8 cellular contexts compared by ENCODE assay signal in genomic region chr16:71894921-71895678, GRCh38. TPM values are rescaled to one million over a fixed set of nuclear protein-coding genes. Genes with fewer than 3 reads are reported as not detected.
DNase-seq lines count a peak whose midpoint lies in the region; ATAC-seq lines count a peak whose summit lies in the region.

Gene IST1, plus strand, starts transcription at chr16:71895531. Its CDS starts 20,110 bp downstream, at chr16:71915641.

- H4K8ac ChIP-seq in mesenchymal stem cell (ENCODE audit: low read length) = peak within 1 kb of the TSS; percentile 85

- peak within 1 kb of the TSS; percentile 96 for H3K4me2 ChIP-seq in mesenchymal stem cell (ENCODE audit: low read length, poor library complexity, severe bottlenecking)

- WGBS in mesenchymal stem cell = under 1% methylated on average over 63 of the region's 67 CpGs

- peak within 1 kb of the TSS; percentile 60 for H2AK5ac ChIP-seq in mesenchymal stem cell (ENCODE audit: low read length, severe bottlenecking)

- H3K23ac ChIP-seq in mesenchymal stem cell (ENCODE audit: low read length in 2 of 2) = peak within 1 kb of the TSS in 1 of 2 experiments; percentile 51

- H3K4ac ChIP-seq in mesenchymal stem cell (ENCODE audit: low read depth in 1 of 2, low read length in 2 of 2) = peak within 1 kb of the TSS; percentile 27 to 97

- peaks cover 2% of the 10 kb centered on the region for H3K79me1 ChIP-seq in mesenchymal stem cell (replicated peaks; ENCODE audit: low read length, poor library complexity, severe bottlenecking)

- no peaks in the 10 kb centered on the region for H3K27me3 ChIP-seq in mesenchymal stem cell (ENCODE audit: control insufficient read depth in 1 of 2, insufficient read depth in 1 of 2, low read length in 2 of 2)

- peak within 1 kb of the TSS; percentile 39 for H2AFZ ChIP-seq in mesenchymal stem cell (ENCODE audit: low read depth, low read length)

- H4K91ac ChIP-seq in mesenchymal stem cell (ENCODE audit: low read length) = peak within 1 kb of the TSS; percentile 89

- no peaks in the 10 kb centered on the region for H3K9me3 Mint-ChIP-seq in effector memory CD8-positive, alpha-beta T cell

- H3K4me3 Mint-ChIP-seq in effector memory CD8-positive, alpha-beta T cell = peak within 1 kb of the TSS; percentile 98

- no peaks in the 10 kb centered on the region for H3K27me3 Mint-ChIP-seq in effector memory CD8-positive, alpha-beta T cell

- H3K9ac ChIP-seq in mesenchymal stem cell (ENCODE audit: low read length) = peak within 1 kb of the TSS; percentile 97

- peaks cover 7 to 10% of the 10 kb centered on the region in 2 experiments for H3K36me3 ChIP-seq in mesenchymal stem cell (ENCODE audit: control insufficient read depth in 1 of 2, insufficient read depth in 2 of 2, low read depth in 1 of 2, low read length in 2 of 2)

- H2BK15ac ChIP-seq in mesenchymal stem cell (ENCODE audit: low read depth, poor library complexity, severe bottlenecking) = peak within 1 kb of the TSS; percentile 84

- peaks cover 23 to 24% of the 10 kb centered on the region in 2 donors for H3K4me1 Mint-ChIP-seq in effector memory CD8-positive, alpha-beta T cell (ENCODE audit: low read depth in 2 of 2)

- H3K9me3 ChIP-seq in mesenchymal stem cell (ENCODE audit: control insufficient read depth, low read length) = no peaks in the 10 kb centered on the region

- H2BK120ac ChIP-seq in mesenchymal stem cell (ENCODE audit: low read depth, low read length) = peak within 1 kb of the TSS; percentile 71

- peak within 1 kb of the TSS; percentile 93 to 99 for H3K18ac ChIP-seq in mesenchymal stem cell (ENCODE audit: low read depth in 1 of 2, low read length in 2 of 2)

- peak within 1 kb of the TSS in 1 of 2 experiments; percentile 99 for H3K14ac ChIP-seq in mesenchymal stem cell (ENCODE audit: low read length in 2 of 2)

- peak within 1 kb of the TSS; percentile 78 to 93 for H3K4me3 ChIP-seq in mesenchymal stem cell (ENCODE audit: insufficient read depth in 1 of 2, low read depth in 1 of 2, low read length in 2 of 2)

- peak within 1 kb of the TSS; percentile 98 for H3K27ac Mint-ChIP-seq in effector memory CD8-positive, alpha-beta T cell

- H2BK5ac ChIP-seq in mesenchymal stem cell (ENCODE audit: low read depth, low read length, poor library complexity, severe bottlenecking) = peak within 1 kb of the TSS; percentile 68

- peaks cover 51% of the 10 kb centered on the region for H3K36me3 Mint-ChIP-seq in effector memory CD8-positive, alpha-beta T cell (ENCODE audit: insufficient read depth)

- H3K27ac ChIP-seq in mesenchymal stem cell (ENCODE audit: low read length, poor library complexity, severe bottlenecking) = peak within 1 kb of the TSS; percentile 95

- H3K4me1 ChIP-seq in mesenchymal stem cell (ENCODE audit: control insufficient read depth, insufficient read depth, low read depth, low read length) = peaks cover 7% of the 10 kb centered on the region

- peak within 1 kb of the TSS in 1 of 2 experiments; percentile 76 for H2BK12ac ChIP-seq in mesenchymal stem cell (ENCODE audit: low read length in 2 of 2)

- DNase-seq in CMK (ENCODE audit: low read depth) (peak; percentile 96), HS-27A (ENCODE audit: low read depth) (peak; percentile 95), NOMO-1 (lab: John Stamatoyannopoulos, UW; ENCODE audit: unreplicated experiment in 2 of 2) (peak; percentile 96 to 97), mesenchymal stem cell (peak; percentile 99)
- peak; percentile 96 to 97 for DNase-seq in activated CD8-positive, alpha-beta memory T cell treated with anti-CD3 and anti-CD28 coated beads for 4 hours (ENCODE audit: low read depth in 2 of 2)
- peak; percentile 97 to 98 (median 97) for DNase-seq in effector memory CD8-positive, alpha-beta T cell
- DNase-seq in stimulated activated CD8-positive, alpha-beta memory T cell treated with anti-CD3 and anti-CD28 coated beads, Interleukin-12 subunit alpha, Interleukin-12 subunit beta, amount 100 ng/mL, for 4 hours (ENCODE audit: low read depth) = peak; percentile 97

- ATAC-seq in GM19467 (IDR thresholded peaks at IDR 0.05; ENCODE audit: unreplicated experiment) = peak; percentile 80
- ATAC-seq in effector memory CD8-positive, alpha-beta T cell (replicated peaks) = peak; percentile 88

RNA-seq across cellular contexts. Expression of gene IST1, which starts in this region (rescaled TPM):
- 77.7 TPM for polyA plus RNA-seq in mesenchymal stem cell (2013, experiment 1 of 2)
- polyA plus RNA-seq in mesenchymal stem cell (2013, experiment 2 of 2) = 76.1 TPM

Comparison
In these comparisons a context has a peak if more than half of its experiments do, and no peak if none do; other contexts are left out.
1. Peak in every context shown above with its lines: DNase-seq, ATAC-seq, H3K4me3 ChIP-seq and H3K27ac ChIP-seq.